Comparison of ENCODE assay signal across 9 cellular contexts in the genomic region with DNA sequence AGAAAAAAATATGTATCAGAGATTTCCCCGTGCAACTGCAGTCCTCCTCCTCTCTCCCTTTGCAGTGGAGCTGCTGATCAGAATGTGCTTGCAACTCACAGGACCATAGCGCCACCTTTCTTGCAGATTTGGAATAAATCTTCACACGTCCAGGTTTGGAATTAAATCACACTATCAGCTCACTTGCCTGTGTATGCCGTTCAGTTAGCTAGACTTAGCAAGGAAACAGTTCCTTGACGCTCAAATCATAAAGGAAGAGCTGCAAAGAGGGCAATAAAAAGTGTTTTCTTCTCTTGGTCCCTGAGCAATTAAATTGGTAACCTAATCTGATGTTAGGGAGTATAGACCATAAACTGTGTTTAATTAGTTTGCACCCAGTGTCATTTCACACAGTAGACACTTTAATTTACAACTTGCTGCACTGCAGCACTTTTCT.
DNase-seq lines count a peak whose midpoint lies in the region; ATAC-seq, FAIRE-seq and TF ChIP-seq lines count a peak whose summit lies in the region.
"Had no signal": no experiment of that assay in that cellular context is flagged by ENCODE, and none has a peak within 500 bp of the region (broad histone marks: within the 10 kb centered on the region; RNA-seq: fewer than 3 reads in every experiment).

No MANE protein-coding gene starts in this region.

- peaks cover 16% of the 10 kb centered on the region for H3K4me1 Mint-ChIP-seq in neural crest cell

- no peaks in the 10 kb centered on the region for H3K9me3 Mint-ChIP-seq in neural crest cell
- H3K9me3 Mint-ChIP-seq: CD8-positive, alpha-beta T cell had no signal

- no peak for ATAC-seq in HG02852 (IDR thresholded peaks at IDR 0.05; ENCODE audit: unreplicated experiment)
- ATAC-seq: CD8-positive, alpha-beta T cell had no signal

- no peak overlapping the region for H3K27ac Mint-ChIP-seq in neural crest cell (ENCODE audit: unreplicated experiment)
- H3K27ac Mint-ChIP-seq: CD8-positive, alpha-beta T cell had no signal

- peak; percentile 72 for FAIRE-seq in TTC549 (lab: Jason Lieb, UNC)

- H3K4me3 Mint-ChIP-seq in neural crest cell = peak overlapping the region; percentile 11
- H3K4me3 Mint-ChIP-seq: CD8-positive, alpha-beta T cell had no signal

- peak; percentile 56 for TF ChIP-seq CTCF in HFF-Myc (IDR thresholded peaks at IDR 0.05; ENCODE audit: low read depth, low read length, missing control alignments)
- TF ChIP-seq CTCF in fibroblast of villous mesenchyme (IDR thresholded peaks at IDR 0.05; ENCODE audit: insufficient read depth, low read depth, low read length) = peak; percentile 81
- peak; percentile 81 for TF ChIP-seq CTCF in neural crest cell (conservative IDR thresholded peaks at IDR 0.05)

- H3K4me3 ChIP-seq in HFF-Myc (replicated peaks; ENCODE audit: low read depth, low read length) (no peak overlapping the region), fibroblast of villous mesenchyme (ENCODE audit: low read depth, low read length) (no peak overlapping the region)

- H3K27me3 Mint-ChIP-seq in neural crest cell (ENCODE audit: low read depth) = no peaks in the 10 kb centered on the region

- peak; percentile 27 for DNase-seq in activated CD4-positive, alpha-beta T cell treated with anti-CD3 and anti-CD28 coated beads for 48 hours
- DNase-seq in activated CD4-positive, alpha-beta T cell treated with anti-CD3 and anti-CD28 coated beads, Interleukin-2, amount 50 U/mL, for 4 hours = no peak
- DNase-seq in HFF-Myc (ENCODE audit: extremely low read depth, low read depth) (peak; percentile 24), NCI-H2029 treated with DMSO at 0.1 percent for 48 hours (lab: John Stamatoyannopoulos, UW) (peak; percentile 74), fibroblast of villous mesenchyme (ENCODE audit: low read depth) (peak; percentile 75), neural crest cell (ENCODE audit: low read depth, low spot score) (peak; percentile 50)

- H3K36me3 Mint-ChIP-seq in neural crest cell (ENCODE audit: low read depth) = no peaks in the 10 kb centered on the region
- H3K36me3 Mint-ChIP-seq: CD8-positive, alpha-beta T cell had no signal

Comparison
In these comparisons a context has a peak if more than half of its experiments do, and no peak if none do; other contexts are left out.
1. DNase-seq: peak in activated CD4-positive, alpha-beta T cell treated with anti-CD3 and anti-CD28 coated beads for 48 hours (single experiment), HFF-Myc (single experiment), NCI-H2029 treated with DMSO at 0.1 percent for 48 hours (single experiment), fibroblast of villous mesenchyme (single experiment) and neural crest cell (single experiment); none in activated CD4-positive, alpha-beta T cell treated with anti-CD3 and anti-CD28 coated beads, Interleukin-2, amount 50 U/mL, for 4 hours (0 of 2).
2. Peak in every context shown above with its lines, with median percentiles within 50 percentile points of each other: CTCF ChIP-seq.